23 cellular contexts compared by ENCODE assay signal in genomic region chr20:36336838-36337478, GRCh38.
"Had no signal": no experiment of that assay in that cellular context is flagged by ENCODE, and none has a peak within 500 bp of the region (broad histone marks: within the 10 kb centered on the region; RNA-seq: fewer than 3 reads in every experiment).

No MANE protein-coding gene starts in this region.

- H3K4me3 ChIP-seq: ascending aorta, hepatocyte, pancreas, psoas muscle, right atrium auricular region, tibial nerve had no signal

- H3K27me3 ChIP-seq: pancreas, right atrium auricular region had no signal

- H3K27ac ChIP-seq: ascending aorta, brain microvascular endothelial cell, foreskin keratinocyte, hepatocyte, neutrophil, pancreas, psoas muscle, right atrium auricular region, tibial nerve had no signal

- H3K36me3 ChIP-seq: ascending aorta, brain microvascular endothelial cell, neutrophil, pancreas, right atrium auricular region, tibial nerve had no signal

- DNase-seq: activated B cell treated with CpG ODN at 0.5 μM for 24 hours; activated CD4-positive, alpha-beta T cell treated with anti-CD3 and anti-CD28 coated beads for 36 hours; activated CD4-positive, alpha-beta T cell treated with anti-CD3 and anti-CD28 coated beads, Interleukin-2, amount 50 U/mL, for 4 hours; activated CD8-positive, alpha-beta memory T cell treated with anti-CD3 and anti-CD28 coated beads for 24 hours; activated CD8-positive, alpha-beta memory T cell treated with anti-CD3 and anti-CD28 coated beads, Interleukin-2, amount 50 U/mL, for 4 hours; activated T-cell treated with anti-CD3 and anti-CD28 coated beads, Interleukin-2, amount 50 U/mL, for 24 hours; brain microvascular endothelial cell; effector CD8-positive, alpha-beta T cell; foreskin keratinocyte; left ventricle myocardium superior; mammary epithelial cell; midbrain; stimulated activated CD4-positive, alpha-beta T cell treated with anti-CD3 and anti-CD28 coated beads, Interleukin-12 subunit alpha, Interleukin-12 subunit beta, amount 100 ng/mL, for 4 hours; T1000 had no signal

- ATAC-seq: activated CD4-positive, alpha-beta T cell treated with anti-CD3 and anti-CD28 coated beads for 36 hours; activated naive CD4-positive, alpha-beta T cell treated with anti-CD3 and anti-CD28 coated beads, Interleukin-2, amount 50 U/mL, for 72 hours; activated T-helper 17 cell treated with anti-CD3 and anti-CD28 coated beads, Interleukin-2, amount 50 U/mL, for 72 hours; foreskin keratinocyte; left ventricle myocardium superior; psoas muscle had no signal
